1 cellular context compared by ENCODE assay signal in genomic region chr11:73983764-73984543, GRCh38.
TF ChIP-seq lines count a peak whose summit lies in the region.

No MANE protein-coding gene starts in this region.

TF ChIP-seq in IMR-90, 13 proteins besides CTCF, POLR2A, EP300 and RAD21:
- TF ChIP-seq NFE2L2 (IDR thresholded peaks at IDR 0.05; ENCODE audit: low read depth, low read length), result no peak
- TF ChIP-seq BHLHE40 (IDR thresholded peaks at IDR 0.05; ENCODE audit: low read depth, low read length), result no peak
- TF ChIP-seq RCOR1 (IDR thresholded peaks at IDR 0.05; ENCODE audit: insufficient replicate concordance, low read length), result no peak
- TF ChIP-seq SMC3 (IDR thresholded peaks at IDR 0.05; ENCODE audit: low read depth, low read length), result no peak
- no peak for TF ChIP-seq ELK1 (IDR thresholded peaks at IDR 0.05; ENCODE audit: borderline replicate concordance, low read depth, low read length)
- TF ChIP-seq CHD1 (IDR thresholded peaks at IDR 0.05; ENCODE audit: low read depth, low read length), result no peak
- no peak for TF ChIP-seq MAFK (IDR thresholded peaks at IDR 0.05; ENCODE audit: low read depth, low read length)
- TF ChIP-seq MAZ (IDR thresholded peaks at IDR 0.05; ENCODE audit: borderline replicate concordance, low read depth, low read length), result no peak
- no peak for TF ChIP-seq MXI1 (IDR thresholded peaks at IDR 0.05; ENCODE audit: borderline replicate concordance, low read depth, low read length)
- no peak for TF ChIP-seq RFX5 (IDR thresholded peaks at IDR 0.05; ENCODE audit: low read depth, low read length)
- no peak for TF ChIP-seq CEBPB (IDR thresholded peaks at IDR 0.05; ENCODE audit: low read depth, low read length)
- no peak for TF ChIP-seq FOS (IDR thresholded peaks at IDR 0.05; ENCODE audit: low read depth, low read length)
- no peak for TF ChIP-seq USF2 (IDR thresholded peaks at IDR 0.05; ENCODE audit: low read depth, low read length)
TF ChIP-seq in IMR-90: peak in this region for 0.
